ENCODE assay signal across 8 cellular contexts in genomic region chr20:45436732-45437485, GRCh38. TPM values are rescaled to one million over a fixed set of nuclear protein-coding genes. Genes with fewer than 3 reads are reported as not detected.
DNase-seq lines count a peak whose midpoint lies in the region; ATAC-seq lines count a peak whose summit lies in the region.

No MANE protein-coding gene starts in this region.

- peak overlapping the region; percentile 64 for H3K4me2 ChIP-seq in mesenchymal stem cell (ENCODE audit: low read length, poor library complexity, severe bottlenecking)

- H2BK15ac ChIP-seq in mesenchymal stem cell (ENCODE audit: low read depth, poor library complexity, severe bottlenecking): no peak overlapping the region

- no peaks in the 10 kb centered on the region for H3K36me3 Mint-ChIP-seq in effector memory CD8-positive, alpha-beta T cell (ENCODE audit: insufficient read depth)

- peak overlapping the region; percentile 81 to 87 for H3K4me3 Mint-ChIP-seq in effector memory CD8-positive, alpha-beta T cell

- H3K4me3 ChIP-seq in mesenchymal stem cell (ENCODE audit: insufficient read depth in 1 of 2, low read depth in 1 of 2, low read length in 2 of 2): peak overlapping the region; percentile 65 to 80

- DNase-seq in AG08396 (ENCODE audit: low spot score) (peak; percentile 94), NCI-H748 treated with DMSO at 0.1 percent for 48 hours (lab: John Stamatoyannopoulos, UW) (peak; percentile 9), mesenchymal stem cell (peak; percentile 89)
- peak; percentile 73 to 81 for DNase-seq in activated CD8-positive, alpha-beta memory T cell treated with anti-CD3 and anti-CD28 coated beads for 4 hours (ENCODE audit: low read depth in 2 of 2)
- peak; percentile 87 to 89 (median 88) for DNase-seq in effector memory CD8-positive, alpha-beta T cell
- DNase-seq in stimulated activated CD8-positive, alpha-beta memory T cell treated with anti-CD3 and anti-CD28 coated beads, Interleukin-12 subunit alpha, Interleukin-12 subunit beta, amount 100 ng/mL, for 1 hour (ENCODE audit: low read depth): peak; percentile 82

- no peaks in the 10 kb centered on the region for H3K9me3 Mint-ChIP-seq in effector memory CD8-positive, alpha-beta T cell

- ATAC-seq in GM18870 (IDR thresholded peaks at IDR 0.05; ENCODE audit: unreplicated experiment) (peak; percentile 63), HG03469 (IDR thresholded peaks at IDR 0.05; ENCODE audit: unreplicated experiment) (peak; percentile 49)
- peak; percentile 95 for ATAC-seq in effector memory CD8-positive, alpha-beta T cell (replicated peaks)

- H3K27me3 ChIP-seq in mesenchymal stem cell (ENCODE audit: control insufficient read depth in 1 of 2, insufficient read depth in 1 of 2, low read length in 2 of 2): peaks cover 0 to 5% of the 10 kb centered on the region in 2 experiments

- peak overlapping the region; percentile 90 for H3K9ac ChIP-seq in mesenchymal stem cell (ENCODE audit: low read length)

- peak overlapping the region; percentile 2 to 46 for H3K18ac ChIP-seq in mesenchymal stem cell (ENCODE audit: low read depth in 1 of 2, low read length in 2 of 2)

- no peak overlapping the region for H2AK5ac ChIP-seq in mesenchymal stem cell (ENCODE audit: low read length, severe bottlenecking)

- H2BK120ac ChIP-seq in mesenchymal stem cell (ENCODE audit: low read depth, low read length): no peak overlapping the region

- no peaks in the 10 kb centered on the region for H3K79me1 ChIP-seq in mesenchymal stem cell (replicated peaks; ENCODE audit: low read length, poor library complexity, severe bottlenecking)

- peak overlapping the region in 1 of 2 experiments; percentile 71 for H3K14ac ChIP-seq in mesenchymal stem cell (ENCODE audit: low read length in 2 of 2)

- H3K4me1 Mint-ChIP-seq in effector memory CD8-positive, alpha-beta T cell (ENCODE audit: low read depth in 2 of 2): peaks cover 6 to 9% of the 10 kb centered on the region in 2 donors

- no peaks in the 10 kb centered on the region for H3K9me3 ChIP-seq in mesenchymal stem cell (ENCODE audit: control insufficient read depth, low read length)

- H2BK12ac ChIP-seq in mesenchymal stem cell (ENCODE audit: low read length in 2 of 2): peak overlapping the region in 1 of 2 experiments; percentile 97

- no peak overlapping the region for H2BK5ac ChIP-seq in mesenchymal stem cell (ENCODE audit: low read depth, low read length, poor library complexity, severe bottlenecking)

- WGBS in mesenchymal stem cell: 10% methylated on average over 31 of the region's 33 CpGs

- H3K27me3 Mint-ChIP-seq in effector memory CD8-positive, alpha-beta T cell: no peaks in the 10 kb centered on the region

- H3K4ac ChIP-seq in mesenchymal stem cell (ENCODE audit: low read depth in 1 of 2, low read length in 2 of 2): no peak overlapping the region

- no peak overlapping the region for H3K27ac ChIP-seq in mesenchymal stem cell (ENCODE audit: low read length, poor library complexity, severe bottlenecking)

- H3K23ac ChIP-seq in mesenchymal stem cell (ENCODE audit: low read length in 2 of 2): no peak overlapping the region

- peak overlapping the region; percentile 79 for H4K8ac ChIP-seq in mesenchymal stem cell (ENCODE audit: low read length)

- no peaks in the 10 kb centered on the region for H3K36me3 ChIP-seq in mesenchymal stem cell (ENCODE audit: control insufficient read depth in 1 of 2, insufficient read depth in 2 of 2, low read depth in 1 of 2, low read length in 2 of 2)

- H3K27ac Mint-ChIP-seq in effector memory CD8-positive, alpha-beta T cell: peak overlapping the region; percentile 38 to 85

- H4K91ac ChIP-seq in mesenchymal stem cell (ENCODE audit: low read length): no peak overlapping the region

- peak overlapping the region; percentile 90 for H2AFZ ChIP-seq in mesenchymal stem cell (ENCODE audit: low read depth, low read length)

- no peaks in the 10 kb centered on the region for H3K4me1 ChIP-seq in mesenchymal stem cell (ENCODE audit: control insufficient read depth, insufficient read depth, low read depth, low read length)

RNA-seq across cellular contexts. Expression of gene PIGT, which starts 21.0 kb away (rescaled TPM):
- 148 TPM for polyA plus RNA-seq in mesenchymal stem cell (2013, experiment 1 of 2)
- 151 TPM for polyA plus RNA-seq in mesenchymal stem cell (2013, experiment 2 of 2)

RNA-seq across cellular contexts. Expression of gene DBNDD2, which starts 28.8 kb away (rescaled TPM):
- polyA plus RNA-seq in mesenchymal stem cell (2013, experiment 1 of 2): 12.5 TPM
- polyA plus RNA-seq in mesenchymal stem cell (2013, experiment 2 of 2): 12.0 TPM

RNA-seq across cellular contexts. Expression of gene WFDC2, which starts 32.6 kb away (rescaled TPM):
- polyA plus RNA-seq in mesenchymal stem cell (2013, experiment 1 of 2): not detected
- polyA plus RNA-seq in mesenchymal stem cell (2013, experiment 2 of 2): not detected

RNA-seq across cellular contexts. Expression of gene TP53TG5, which starts 58.8 kb away (rescaled TPM):
- polyA plus RNA-seq in mesenchymal stem cell (2013, experiment 1 of 2): not detected
- not detected for polyA plus RNA-seq in mesenchymal stem cell (2013, experiment 2 of 2)

Comparison
In these comparisons a context has a peak if more than half of its experiments do, and no peak if none do; other contexts are left out.
1. DNase-seq: peak in every context shown above with its lines; median percentile 94 in AG08396; 89 in mesenchymal stem cell; 88 in effector memory CD8-positive, alpha-beta T cell; 82 in stimulated activated CD8-positive, alpha-beta memory T cell treated with anti-CD3 and anti-CD28 coated beads, Interleukin-12 subunit alpha, Interleukin-12 subunit beta, amount 100 ng/mL, for 1 hour; 77 in activated CD8-positive, alpha-beta memory T cell treated with anti-CD3 and anti-CD28 coated beads for 4 hours; 9 in NCI-H748 treated with DMSO at 0.1 percent for 48 hours.